In genomic region chr7:151901313-151901669, GRCh38 we compare ENCODE assay signal across 10 cellular contexts. TPM values are rescaled to one million over a fixed set of nuclear protein-coding genes. Genes with fewer than 3 reads are reported as not detected.
DNase-seq lines count a peak whose midpoint lies in the region; ATAC-seq and TF ChIP-seq lines count a peak whose summit lies in the region.
"Had no signal": no experiment of that assay in that cellular context is flagged by ENCODE, and none has a peak within 500 bp of the region (broad histone marks: within the 10 kb centered on the region; RNA-seq: fewer than 3 reads in every experiment).

No MANE protein-coding gene starts in this region.

- H3K27ac ChIP-seq in GM23248 (no peak overlapping the region), neural cell (ENCODE audit: low read length) (peak overlapping the region; percentile 63), tibial artery (no peak overlapping the region)
- H3K27ac ChIP-seq: C4-2B had no signal

- H3K9ac ChIP-seq in GM23248 (no peak overlapping the region), neural cell (ENCODE audit: low read length) (peak overlapping the region; percentile 48)

- H3F3A ChIP-seq in GM23248 (ENCODE audit: insufficient read depth) (no peaks in the 10 kb centered on the region), neural cell (ENCODE audit: insufficient read depth, low read length, poor library complexity, severe bottlenecking) (no peaks in the 10 kb centered on the region)

- no peak for TF ChIP-seq RAD21 in neural cell (conservative IDR thresholded peaks at IDR 0.05)

- H3K4me2 ChIP-seq in GM23248 (ENCODE audit: unreplicated experiment) (peak overlapping the region; percentile 36), neural cell (ENCODE audit: low read length) (peak overlapping the region; percentile 62)

- H3K4me3 ChIP-seq in GM23248 (0 out of 2 replicates have a peak overlapping the region, but pooled peaks have one; percentile 21), neural cell (ENCODE audit: low read length) (peak overlapping the region; percentile 50), tibial artery (no peak overlapping the region)
- H3K4me3 ChIP-seq: K562 had no signal

- no peaks in the 10 kb centered on the region for H3K36me3 Mint-ChIP-seq in brain
- H3K36me3 Mint-ChIP-seq in T-helper 2 cell treated with Interferon-gamma antibody and Interleukin-4, amounts not matched to agents 5 μg/mL and 100 μg/mL, for 36 hours (ENCODE audit: low read depth) = no peaks in the 10 kb centered on the region
- H3K36me3 Mint-ChIP-seq in immature natural killer cell = no peaks in the 10 kb centered on the region

- intact Hi-C loops in tibial artery (cut with DNase I; ENCODE audit: low total_unique reads) = no loop called here

- no peak for ATAC-seq in HG02852 (IDR thresholded peaks at IDR 0.05; ENCODE audit: unreplicated experiment)
- ATAC-seq: K562 had no signal

- H3K79me2 ChIP-seq in GM23248 (ENCODE audit: insufficient read depth) (no peaks in the 10 kb centered on the region), neural cell (replicated peaks; ENCODE audit: insufficient read depth, low read length) (no peaks in the 10 kb centered on the region)

- H3K36me3 ChIP-seq in GM23248 (ENCODE audit: low read depth) (no peaks in the 10 kb centered on the region), neural cell (ENCODE audit: insufficient read depth, low read length) (no peaks in the 10 kb centered on the region), tibial artery (no peaks in the 10 kb centered on the region)

- H3K9me3 Mint-ChIP-seq in brain (peaks cover 0 to 14% (median 6%) of the 10 kb centered on the region in 5 experiments), immature natural killer cell (no peaks in the 10 kb centered on the region)
- no peaks in the 10 kb centered on the region for H3K9me3 Mint-ChIP-seq in T-helper 2 cell treated with Interferon-gamma antibody and Interleukin-4, amounts not matched to agents 5 μg/mL and 100 μg/mL, for 36 hours

- H3K4me1 Mint-ChIP-seq in brain (peaks cover 56% of the 10 kb centered on the region), immature natural killer cell (no peaks in the 10 kb centered on the region)
- no peaks in the 10 kb centered on the region for H3K4me1 Mint-ChIP-seq in T-helper 2 cell treated with Interferon-gamma antibody and Interleukin-4, amounts not matched to agents 5 μg/mL and 100 μg/mL, for 36 hours (ENCODE audit: low read depth)

- H4K20me1 ChIP-seq in GM23248 (ENCODE audit: insufficient read depth) (no peaks in the 10 kb centered on the region), neural cell (ENCODE audit: insufficient read depth) (no peaks in the 10 kb centered on the region)

- peak overlapping the region in 4 of 5 experiments; percentile 7 to 67 (median 34) for H3K27ac Mint-ChIP-seq in brain
- H3K27ac Mint-ChIP-seq in T-helper 2 cell treated with Interferon-gamma antibody and Interleukin-4, amounts not matched to agents 5 μg/mL and 100 μg/mL, for 36 hours = no peak overlapping the region
- H3K27ac Mint-ChIP-seq in immature natural killer cell = no peak overlapping the region

- no peak for TF ChIP-seq EP300 in neural cell (conservative IDR thresholded peaks at IDR 0.05; ENCODE audit: poor library complexity, severe bottlenecking)

- DNase-seq in GM23248 (no peak), tibial artery (peak; percentile 48 to 55), immature natural killer cell (no peak)
- no peak for DNase-seq in T-helper 2 cell treated with Interferon-gamma antibody and Interleukin-4, amounts not matched to agents 5 μg/mL and 100 μg/mL, for 36 hours (ENCODE audit: low spot score)
- DNase-seq: HCEC 1CT had no signal

- H3K9me3 ChIP-seq in GM23248 (ENCODE audit: low read depth) (no peaks in the 10 kb centered on the region), neural cell (ENCODE audit: low read length) (no peaks in the 10 kb centered on the region), tibial artery (no peaks in the 10 kb centered on the region)

- peaks cover 61% of the 10 kb centered on the region for H3K27me3 ChIP-seq in GM23248 (replicated peaks; ENCODE audit: insufficient read depth)
- H3K27me3 ChIP-seq in neural cell (ENCODE audit: insufficient read depth, low read depth, low read length) = no peaks in the 10 kb centered on the region
- peaks cover 0 to 75% of the 10 kb centered on the region in 2 donors for H3K27me3 ChIP-seq in tibial artery

- H3K9me2 ChIP-seq in GM23248 (ENCODE audit: insufficient read depth) = no peaks in the 10 kb centered on the region
- H3K9me2 ChIP-seq in neural cell (ENCODE audit: insufficient read depth, low read length) = no peaks in the 10 kb centered on the region

- TF ChIP-seq CTCF in brain (conservative IDR thresholded peaks at IDR 0.05) (no peak), neural cell (IDR thresholded peaks at IDR 0.05; ENCODE audit: poor library complexity, severe bottlenecking) (no peak), tibial artery (IDR thresholded peaks at IDR 0.05) (no peak)

- H3K4me1 ChIP-seq in GM23248 (ENCODE audit: insufficient read depth) (no peaks in the 10 kb centered on the region), tibial artery (peaks cover 0 to 8% (median 0%) of the 10 kb centered on the region in 4 donors)

- H3K27me3 Mint-ChIP-seq in brain (peaks cover 4% of the 10 kb centered on the region), immature natural killer cell (ENCODE audit: low read depth in 3 of 3) (peaks cover 0 to 11% (median 2%) of the 10 kb centered on the region in 3 donors)
- peaks cover 8% of the 10 kb centered on the region for H3K27me3 Mint-ChIP-seq in T-helper 2 cell treated with Interferon-gamma antibody and Interleukin-4, amounts not matched to agents 5 μg/mL and 100 μg/mL, for 36 hours (ENCODE audit: low read depth)

- H3K4me3 Mint-ChIP-seq in brain (peak overlapping the region in 1 of 5 experiments; percentile 45), immature natural killer cell (no peak overlapping the region)
- H3K4me3 Mint-ChIP-seq in T-helper 2 cell treated with Interferon-gamma antibody and Interleukin-4, amounts not matched to agents 5 μg/mL and 100 μg/mL, for 36 hours = no peak overlapping the region

- WGBS in GM23248 (ENCODE audit: low coverage in 1 of 2, low lambda C conversion rate in 2 of 2, missing lambda C conversion rate in 2 of 2), 2 experiments = 2% methylated on average over 8 of the region's 8 CpGs

- in situ Hi-C loops in GM23248 (cut with MboI) = no loop called here

- H2AFZ ChIP-seq in GM23248 = peak overlapping the region; percentile 43; the same call in 1 of the 2 replicates
- H2AFZ ChIP-seq in neural cell (ENCODE audit: low read depth, low read length) = no peak overlapping the region

TF ChIP-seq in neural cell, 6 proteins besides CTCF, POLR2A, EP300 and RAD21:
- TF ChIP-seq EZH2 (IDR thresholded peaks at IDR 0.05; ENCODE audit: borderline replicate concordance, insufficient read depth, low read length, poor library complexity, severe bottlenecking) (no peak), POLR2AphosphoS5 (IDR thresholded peaks at IDR 0.05) (no peak), REST (IDR thresholded peaks at IDR 0.05; ENCODE audit: borderline replicate concordance) (no peak), SMC3 (conservative IDR thresholded peaks at IDR 0.05; ENCODE audit: poor library complexity) (no peak), MXI1 (conservative IDR thresholded peaks at IDR 0.05; ENCODE audit: poor library complexity, severe bottlenecking) (no peak), TAF1 (IDR thresholded peaks at IDR 0.05; ENCODE audit: low read depth) (no peak)

RNA-seq across cellular contexts. Expression of gene PRKAG2, which starts 24.4 kb away (rescaled TPM):
- 11.5 and 19.5 TPM in 2 replicates for total RNA-seq in GM23248 (2014; rRNA removed; shearing (Covaris generic))
- 17.0 and 18.2 TPM in 2 replicates for polyA plus RNA-seq in GM23248 (2016; fragmentation: Nextera tagmentation; extraction: Ambion mirVana)
- polyA plus RNA-seq in brain (ENCODE audit: insufficient read depth, low read depth, low replicate concordance) = 12.1 TPM
- polyA plus RNA-seq in neural cell = 22.7 and 22.9 TPM in 2 replicates
- 23.0 and 27.5 TPM in 2 replicates for polyA minus RNA-seq in neural cell
- polyA plus RNA-seq in immature natural killer cell = 10 to 100 TPM; 14.7 to 22.5 (median 19.1) TPM

RNA-seq across cellular contexts. Expression of gene GALNTL5, which starts 55.0 kb away (rescaled TPM):
- total RNA-seq in GM23248 (2014; rRNA removed; shearing (Covaris generic)) = not detected in 2 replicates
- polyA plus RNA-seq in GM23248 (2016; fragmentation: Nextera tagmentation; extraction: Ambion mirVana) = not detected in 2 replicates
- 0.90 TPM for polyA plus RNA-seq in brain (ENCODE audit: insufficient read depth, low read depth, low replicate concordance)
- polyA plus RNA-seq in neural cell = not detected in 2 replicates
- polyA minus RNA-seq in neural cell = not detected in 2 replicates
- not detected for polyA plus RNA-seq in immature natural killer cell
- total RNA-seq: K562 had no signal
- polyA plus RNA-seq: K562 had no signal

Comparison
In these comparisons a context has a peak if more than half of its experiments do, and no peak if none do; other contexts are left out.
1. DNase-seq: peak in tibial artery (2 of 2); none in GM23248 (single experiment), T-helper 2 cell treated with Interferon-gamma antibody and Interleukin-4, amounts not matched to agents 5 μg/mL and 100 μg/mL, for 36 hours (single experiment) and immature natural killer cell (0 of 3).
2. H3K4me3 ChIP-seq: peak in GM23248 (single experiment) and neural cell (single experiment); none in tibial artery (0 of 2).
3. H3K27ac Mint-ChIP-seq: peak in brain (4 of 5); none in T-helper 2 cell treated with Interferon-gamma antibody and Interleukin-4, amounts not matched to agents 5 μg/mL and 100 μg/mL, for 36 hours (single experiment) and immature natural killer cell (0 of 6).